Comparison of ENCODE assay signal across 9 cellular contexts in genomic region chr17:11467639-11468038, GRCh38.
"Had no signal": no experiment of that assay in that cellular context is flagged by ENCODE, and none has a peak within 500 bp of the region (broad histone marks: within the 10 kb centered on the region; RNA-seq: fewer than 3 reads in every experiment).

No MANE protein-coding gene starts in this region.

- H3K4me1 ChIP-seq: HAP-1 had no signal

- DNase-seq: GM23248, GOT3, H7, HFFc6, KBM-7 had no signal

- H3K27ac ChIP-seq: GM23248, HL-60 had no signal

- ATAC-seq: HCT116, HepG2 had no signal

- FAIRE-seq: HepG2 had no signal

- H3K9me3 ChIP-seq: HAP-1 had no signal

- H3K36me3 ChIP-seq: HAP-1 had no signal

- H3K4me3 ChIP-seq: GM23248, HAP-1 had no signal
